In the genomic region with DNA sequence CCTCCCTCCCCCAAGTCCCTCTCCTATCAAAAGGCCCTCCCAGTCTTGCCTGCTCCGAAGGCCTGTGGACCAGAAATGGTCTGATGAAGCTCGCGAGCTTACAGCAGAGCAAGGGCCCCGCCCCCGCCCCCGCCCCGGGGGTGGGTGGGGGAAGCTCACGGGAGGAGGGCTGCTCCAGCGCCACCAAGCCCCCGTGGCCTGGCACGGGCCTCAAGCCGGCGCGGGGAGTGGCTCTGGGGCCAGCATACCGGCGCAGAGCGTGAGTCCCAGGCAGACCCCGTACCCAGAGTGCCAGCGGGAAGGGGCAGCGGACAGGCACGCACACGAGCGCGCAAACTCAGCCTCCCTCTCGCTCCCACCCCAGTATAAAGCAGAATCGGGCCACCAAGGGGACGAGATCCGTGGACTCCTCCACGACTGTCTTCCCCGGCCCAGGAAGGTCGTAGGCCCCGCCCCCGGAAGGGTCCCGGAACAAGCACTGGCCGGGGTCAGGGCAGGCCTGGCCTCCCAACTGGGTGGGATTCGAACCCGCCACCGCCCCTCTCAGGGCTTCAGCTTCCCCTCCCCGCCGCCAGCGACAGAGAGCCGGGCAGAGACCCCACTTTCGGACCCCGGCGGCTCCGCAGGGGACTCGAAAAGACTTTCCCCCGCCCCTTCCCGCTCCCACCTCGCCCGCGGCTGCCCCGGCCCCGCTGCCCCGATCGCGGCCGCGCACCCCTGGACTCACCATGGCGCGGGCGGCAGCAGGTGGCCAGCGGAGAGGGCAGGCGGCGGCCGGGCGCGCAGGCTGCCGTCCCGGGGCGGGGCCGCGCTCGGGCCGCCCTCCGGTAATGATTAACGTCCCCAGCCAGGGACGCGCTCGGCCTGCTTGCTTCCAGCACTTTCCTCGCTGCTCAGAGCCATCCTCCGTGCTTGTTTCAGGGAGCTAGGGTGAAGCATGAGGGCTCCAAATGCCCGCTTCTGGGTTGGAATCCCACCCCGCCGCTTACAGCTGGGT, we compare ENCODE assay signal across 8 cellular contexts. TPM values are rescaled to one million over a fixed set of nuclear protein-coding genes. Genes with fewer than 3 reads are reported as not detected.
DNase-seq lines count a peak whose midpoint lies in the region; ATAC-seq and TF ChIP-seq lines count a peak whose summit lies in the region.

A gene (minus strand): TSS at position 762 of the 997 bp plus-strand sequence. CDS start 32 bp downstream, at position 730.

- peaks cover 22% of the 10 kb centered on the region for H3K4me1 Mint-ChIP-seq in glutamatergic neuron (ENCODE audit: low read depth, unreplicated experiment)
- H3K4me1 Mint-ChIP-seq in osteocyte (ENCODE audit: unreplicated experiment): peaks cover 24% of the 10 kb centered on the region

- no peaks in the 10 kb centered on the region for H3K9me3 ChIP-seq in SJCRH30 (replicated peaks)
- no peaks in the 10 kb centered on the region for H3K9me3 ChIP-seq in thymus (ENCODE audit: control insufficient read depth)

- H3K36me3 ChIP-seq in SJCRH30 (no peaks in the 10 kb centered on the region), thymus (ENCODE audit: control insufficient read depth, insufficient read depth) (no peaks in the 10 kb centered on the region)

- under 1% methylated on average over 85 of the region's 85 CpGs for WGBS in thymus

- H3K27me3 ChIP-seq in SJCRH30: no peaks in the 10 kb centered on the region
- H3K27me3 ChIP-seq in thymus (ENCODE audit: control insufficient read depth, insufficient read depth): no peaks in the 10 kb centered on the region

- H3K4me3 Mint-ChIP-seq in glutamatergic neuron (ENCODE audit: unreplicated experiment): peak within 1 kb of the TSS; percentile 88
- H3K4me3 Mint-ChIP-seq in osteocyte (ENCODE audit: unreplicated experiment): peak within 1 kb of the TSS; percentile 77

- H3K36me3 Mint-ChIP-seq in glutamatergic neuron (ENCODE audit: unreplicated experiment) (peaks cover 9% of the 10 kb centered on the region), osteocyte (ENCODE audit: unreplicated experiment) (peaks cover 13% of the 10 kb centered on the region)

- H3K27ac Mint-ChIP-seq in glutamatergic neuron (ENCODE audit: unreplicated experiment) (peak within 1 kb of the TSS; percentile 79), osteocyte (ENCODE audit: unreplicated experiment) (peak within 1 kb of the TSS; percentile 50)

- H3K27me3 Mint-ChIP-seq in glutamatergic neuron (ENCODE audit: unreplicated experiment) (peaks cover 7% of the 10 kb centered on the region), osteocyte (ENCODE audit: unreplicated experiment) (no peaks in the 10 kb centered on the region)

- H3K4me3 ChIP-seq in SJCRH30 (peak within 1 kb of the TSS; percentile 65), thymus (ENCODE audit: low read length) (peak within 1 kb of the TSS; percentile 70)

- H3K4me1 ChIP-seq in SJCRH30: peaks cover 19% of the 10 kb centered on the region
- peaks cover 3% of the 10 kb centered on the region for H3K4me1 ChIP-seq in thymus (ENCODE audit: control insufficient read depth, insufficient read depth, low read length)

- peak; percentile 10 for DNase-seq in COLO829 (ENCODE audit: low spot score)
- DNase-seq in HT-29 (ENCODE audit: low spot score): peak; percentile 82
- DNase-seq in SJCRH30: peak; percentile 39 to 54
- DNase-seq in activated naive CD4-positive, alpha-beta T cell treated with anti-CD3 and anti-CD28 coated beads, Interleukin-2, amount 50 U/mL, for 16 hours: peak; percentile 79
- DNase-seq in glutamatergic neuron: peak; percentile 77
- no peak for DNase-seq in osteocyte (ENCODE audit: extremely low spot score, unreplicated experiment)

- TF ChIP-seq CTCF in glutamatergic neuron (IDR thresholded peaks at IDR 0.05; ENCODE audit: partially characterized antibody, unreplicated experiment) (no peak), osteocyte (IDR thresholded peaks at IDR 0.05) (no peak)

- peak; percentile 84 for ATAC-seq in GM19455 (IDR thresholded peaks at IDR 0.05; ENCODE audit: unreplicated experiment)

- H3K27ac ChIP-seq in SJCRH30: peak within 1 kb of the TSS; percentile 64
- peak within 1 kb of the TSS; percentile 84 for H3K27ac ChIP-seq in thymus (ENCODE audit: low read depth)

- peaks cover under 1% of the 10 kb centered on the region for H3K9me3 Mint-ChIP-seq in glutamatergic neuron (ENCODE audit: unreplicated experiment)
- H3K9me3 Mint-ChIP-seq in osteocyte (ENCODE audit: unreplicated experiment): no peaks in the 10 kb centered on the region

RNA-seq across cellular contexts. Expression of the gene that starts here (rescaled TPM):
- 147 TPM in 2 replicates for total RNA-seq in HT-29 (2014; rRNA removed; shearing (Covaris generic))
- total RNA-seq in SJCRH30 (2014; rRNA removed; shearing (Covaris generic)): 25.5 TPM in 2 replicates
- total RNA-seq in glutamatergic neuron (ENCODE audit: unreplicated experiment): 29.1 TPM
- 36.6 and 40.9 TPM in 2 replicates for total RNA-seq in osteocyte
- 59.0 TPM for polyA plus RNA-seq in thymus
